In genomic region chr1:16206547-16207317, GRCh38 we compare ENCODE assay signal across 8 cellular contexts. TPM values are rescaled to one million over a fixed set of nuclear protein-coding genes. Genes with fewer than 3 reads are reported as not detected.
DNase-seq lines count a peak whose midpoint lies in the region; ATAC-seq and TF ChIP-seq lines count a peak whose summit lies in the region.

No MANE protein-coding gene starts in this region.

- no peak for TF ChIP-seq CTCF in AG04450 (IDR thresholded peaks at IDR 0.05; ENCODE audit: low read depth, low read length)
- no peak for TF ChIP-seq CTCF in kidney epithelial cell (IDR thresholded peaks at IDR 0.05; ENCODE audit: insufficient read depth, low read length, poor library complexity, severe bottlenecking)

- POLR2A ChIA-PET in AG04450 (lab: Yijun Ruan, JAX), result interaction anchor here (0.5 to 1.5 kb wide), 14 partner anchors 10 to 649 kb away, joined by 3 to 27 read pairs (median 3); partner anchors contain the start of gene FBXO42

- TF ChIP-seq POLR2A in GM18951 (IDR thresholded peaks at IDR 0.05; ENCODE audit: extremely low read depth, insufficient read depth, insufficient read length), result peak; percentile 73

- H3K9me3 Mint-ChIP-seq in central memory CD8-positive, alpha-beta T cell, result no peaks in the 10 kb centered on the region

- peak overlapping the region; percentile 92 for H3K27ac Mint-ChIP-seq in central memory CD8-positive, alpha-beta T cell (ENCODE audit: low read depth)

- DNase-seq in AG04450 (ENCODE audit: low read depth, low spot score) (peak; percentile 97), NCI-H226 (peak; percentile 98), kidney epithelial cell (ENCODE audit: low read depth) (peak; percentile 94)
- peak; percentile 83 for DNase-seq in activated CD4-positive, CD25-positive, alpha-beta regulatory T cell treated with anti-CD3 and anti-CD28 coated beads, Interleukin-2, amount 50 U/mL, for 16 hours (ENCODE audit: low read depth, low spot score)
- DNase-seq in central memory CD8-positive, alpha-beta T cell (ENCODE audit: low spot score in 2 of 2), result peak; percentile 89 to 90
- peak; percentile 84 to 88 for DNase-seq in stimulated activated CD4-positive, alpha-beta T cell treated with anti-CD3 and anti-CD28 coated beads, Interleukin-15, amount 100 ng/mL, for 1 hour (ENCODE audit: low read depth in 1 of 2, low spot score in 1 of 2)

- CTCF ChIA-PET in AG04450 (lab: Charles Lee), result no interaction called here

- ATAC-seq in HG03159 (IDR thresholded peaks at IDR 0.05; ENCODE audit: unreplicated experiment), result peak; percentile 73
- peak; percentile 95 for ATAC-seq in central memory CD8-positive, alpha-beta T cell (replicated peaks; ENCODE audit: extremely low read depth, poor library complexity, severe bottlenecking)

- H3K27me3 Mint-ChIP-seq in central memory CD8-positive, alpha-beta T cell, result no peaks in the 10 kb centered on the region

- peaks cover 16% of the 10 kb centered on the region for H3K4me1 Mint-ChIP-seq in central memory CD8-positive, alpha-beta T cell

- H3K27me3 ChIP-seq in AG04450 (ENCODE audit: control insufficient read depth, insufficient read depth, low read length) (no peaks in the 10 kb centered on the region), kidney epithelial cell (ENCODE audit: control insufficient read depth, insufficient read depth, low read length) (no peaks in the 10 kb centered on the region)

- in situ Hi-C loops in GM18951 (cut with MboI; ENCODE audit: low sequenced_read_pairs, unreplicated experiment), result no loop called here

- H3K4me3 ChIP-seq in AG04450 (ENCODE audit: low read depth, low read length) (peak overlapping the region; percentile 66), kidney epithelial cell (ENCODE audit: low read depth, low read length) (peak overlapping the region; percentile 51)

- H3K36me3 Mint-ChIP-seq in central memory CD8-positive, alpha-beta T cell (ENCODE audit: insufficient read depth), result peaks cover 5% of the 10 kb centered on the region

- H3K36me3 ChIP-seq in kidney epithelial cell (ENCODE audit: control insufficient read depth, insufficient read depth, low read length), result no peaks in the 10 kb centered on the region

- H3K4me3 Mint-ChIP-seq in central memory CD8-positive, alpha-beta T cell, result peak overlapping the region; percentile 78

- peak overlapping the region; percentile 97 for H3K27ac ChIP-seq in AG04450 (ENCODE audit: low read depth, low read length)

- H3K9me3 ChIP-seq in AG04450 (ENCODE audit: control insufficient read depth, insufficient read depth, low read length), result no peaks in the 10 kb centered on the region; the same call in 1 of the 2 replicates

RNA-seq across cellular contexts. Expression of gene ARHGEF19, which starts 5.7 kb away (rescaled TPM):
- 6.7 and 9.5 TPM in 2 replicates for polyA plus RNA-seq in AG04450 (2011; rRNA removed)
- polyA minus RNA-seq in AG04450 (2011; rRNA and poly(A)+ RNA removed), result 4.5 and 4.6 TPM in 2 replicates
- 2.7 and 5.6 TPM in 2 replicates for total RNA-seq in kidney epithelial cell

RNA-seq across cellular contexts. Expression of gene CPLANE2, which starts 30.3 kb away (rescaled TPM):
- polyA plus RNA-seq in AG04450 (2011; rRNA removed), result 3.6 and 5.7 TPM in 2 replicates
- 8.2 and 11.6 TPM in 2 replicates for polyA minus RNA-seq in AG04450 (2011; rRNA and poly(A)+ RNA removed)
- 3.5 and 7.6 TPM in 2 replicates for total RNA-seq in kidney epithelial cell

RNA-seq across cellular contexts. Expression of gene EPHA2, which starts 50.9 kb away (rescaled TPM):
- polyA plus RNA-seq in AG04450 (2011; rRNA removed), result 19.1 and 26.0 TPM in 2 replicates
- polyA minus RNA-seq in AG04450 (2011; rRNA and poly(A)+ RNA removed), result 40.4 and 54.9 TPM in 2 replicates
- total RNA-seq in kidney epithelial cell, result 211 and 234 TPM in 2 replicates

Comparison
In these comparisons a context has a peak if more than half of its experiments do, and no peak if none do; other contexts are left out.
1. Peak in every context shown above with its lines: DNase-seq, ATAC-seq, H3K4me3 ChIP-seq and H3K27ac ChIP-seq.